ENCODE assay signal across 1 cellular context in genomic region chr10:110415809-110416208, GRCh38.
TF ChIP-seq lines count a peak whose summit lies in the region.

No MANE protein-coding gene starts in this region.

TF ChIP-seq in SK-N-SH, 30 proteins besides CTCF, POLR2A, EP300 and RAD21 (continued from another document):
- TF ChIP-seq IRF3 (IDR thresholded peaks at IDR 0.05; ENCODE audit: low read depth, low read length) (no peak), REST (IDR thresholded peaks at IDR 0.05; ENCODE audit: low read depth, low read length) (no peak), ZBTB33 (IDR thresholded peaks at IDR 0.05; ENCODE audit: borderline replicate concordance, low read depth) (no peak), MAX (IDR thresholded peaks at IDR 0.05; ENCODE audit: low read depth) (no peak), RXRA (IDR thresholded peaks at IDR 0.05; ENCODE audit: borderline replicate concordance, low read depth) (no peak), GATA2 (CRISPR knock-in tag; IDR thresholded peaks at IDR 0.05) (no peak), RFX5 (IDR thresholded peaks at IDR 0.05; ENCODE audit: low read length) (no peak), TEAD4 (IDR thresholded peaks at IDR 0.05; ENCODE audit: borderline replicate concordance, insufficient read depth) (no peak), FOSL2 (IDR thresholded peaks at IDR 0.05; ENCODE audit: borderline replicate concordance, low read depth) (no peak)
